In the genomic region with DNA sequence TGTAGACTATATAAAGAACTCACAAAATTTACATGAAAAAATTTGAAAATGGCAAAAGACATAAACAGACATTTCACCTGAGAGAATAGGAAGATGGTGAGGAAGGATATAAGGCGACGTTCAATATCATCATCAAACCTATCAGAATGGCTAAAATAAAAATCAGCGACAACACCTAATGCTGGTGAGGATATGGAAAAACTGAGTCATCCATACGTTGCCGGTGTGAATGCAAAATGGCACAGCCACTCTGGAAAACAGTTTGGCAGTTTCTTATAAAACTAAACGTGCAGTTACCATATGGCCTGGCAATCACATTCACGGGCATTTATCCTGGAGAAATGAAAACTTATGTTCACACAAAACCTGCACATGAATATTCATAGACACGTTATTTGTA, we compare ENCODE assay signal across 20 cellular contexts.
A peak's percentile ranks its signal among the peaks of the same experiment; 100 is the strongest.
DNase-seq lines count a peak whose midpoint lies in the region; ATAC-seq, FAIRE-seq and TF ChIP-seq lines count a peak whose summit lies in the region.
"Had no signal": no experiment of that assay in that cellular context is flagged by ENCODE, and none has a peak within 500 bp of the region (broad histone marks: within the 10 kb centered on the region; RNA-seq: fewer than 3 reads in every experiment).

No MANE protein-coding gene starts in this region.

- POLR2A ChIA-PET in endothelial cell of umbilical vein (lab: Charles Lee), result no interaction called here

- ATAC-seq in left cardiac atrium, result no peak
- no peak for ATAC-seq in psoas muscle

- intact Hi-C loops in left ventricle myocardium inferior (cut with micrococcal nuclease), result no loop called here
- intact Hi-C loops in left cardiac atrium (cut with DNase I), result no loop called here
- intact Hi-C loops in endothelial cell of umbilical vein (cut with micrococcal nuclease), result no loop called here
- intact Hi-C loops in psoas muscle (cut with DNase I), result no loop called here

- no TSS peak for BruUV-seq in endothelial cell of umbilical vein (replicated peaks; lab: Mats Ljungman, UMichigan)

- H3K27ac ChIP-seq in left ventricle myocardium inferior (replicated peaks) (peak overlapping the region; percentile 81), endothelial cell of umbilical vein (ENCODE audit: insufficient read depth, low read depth, low read length) (no peak overlapping the region), psoas muscle (peak overlapping the region; percentile 74)
- H3K27ac ChIP-seq: 22Rv1 had no signal

- dilution Hi-C loops in endothelial cell of umbilical vein (cut with MboI; ENCODE audit: extremely low pct_ligation_motif_present, low sequenced_read_pairs), result no loop called here

- CTCF ChIA-PET in endothelial cell of umbilical vein (lab: Charles Lee), result no interaction called here

- TF ChIP-seq CTCF in left ventricle myocardium inferior (IDR thresholded peaks at IDR 0.05; ENCODE audit: borderline replicate concordance) (no peak), endothelial cell of umbilical vein (IDR thresholded peaks at IDR 0.05; ENCODE audit: extremely low read depth in 1 of 2, insufficient read depth in 1 of 2, low read depth in 1 of 2, low read length in 2 of 2) (no peak), psoas muscle (IDR thresholded peaks at IDR 0.05) (no peak)

- H3K9ac ChIP-seq in endothelial cell of umbilical vein (replicated peaks; ENCODE audit: extremely low read depth, insufficient read depth, low read length), result no peak overlapping the region
- H3K9ac ChIP-seq: BLaER1 treated with 17β-estradiol and CSF1 and Interleukin-3, amounts not matched to agents 10 nM and 100 nM had no signal

- H3K79me2 ChIP-seq in endothelial cell of umbilical vein (ENCODE audit: control insufficient read depth, insufficient read depth, low read length), result no peaks in the 10 kb centered on the region

- WGBS in psoas muscle, 3 donors, result 86 to 91% (median 87%) methylated on average over 8 of the region's 8 CpGs

- no peaks in the 10 kb centered on the region for H4K20me1 ChIP-seq in endothelial cell of umbilical vein (replicated peaks; ENCODE audit: control insufficient read depth, extremely low read depth, insufficient read depth, low read length)
- H4K20me1 ChIP-seq: BLaER1 treated with 17β-estradiol and CSF1 and Interleukin-3, amounts not matched to agents 10 nM and 100 nM had no signal

- no peak for DNase-seq in left ventricle myocardium inferior
- no peak for DNase-seq in left cardiac atrium
- no peak for DNase-seq in endothelial cell of umbilical vein (ENCODE audit: low read depth, low spot score)
- no peak for DNase-seq in psoas muscle
- no peak for DNase-seq in T-helper 9 cell
- no peak for DNase-seq in NCI-H1694 (lab: John Stamatoyannopoulos, UW)
- DNase-seq in NCI-H2029 treated with DMSO at 0.1 percent for 48 hours (lab: John Stamatoyannopoulos, UW), result no peak
- no peak for DNase-seq in kidney glomerular epithelial cell (lab: John Stamatoyannopoulos, UW)
- DNase-seq: CD4-positive, alpha-beta T cell; CD8-positive, alpha-beta memory T cell; DMS153; DND-41; GOT3; HFFc6 had no signal

- H3K4me1 ChIP-seq in left ventricle myocardium inferior, result peaks cover 30% of the 10 kb centered on the region
- H3K4me1 ChIP-seq in endothelial cell of umbilical vein (ENCODE audit: control insufficient read depth, extremely low read depth, insufficient read depth, low read length), result peaks cover 20% of the 10 kb centered on the region
- H3K4me1 ChIP-seq in psoas muscle, result peaks cover 37% of the 10 kb centered on the region

- no peak overlapping the region for H2AFZ ChIP-seq in endothelial cell of umbilical vein (ENCODE audit: low read depth, low read length)

- no peak overlapping the region for H3K4me3 ChIP-seq in left ventricle myocardium inferior
- H3K4me3 ChIP-seq in endothelial cell of umbilical vein (replicated peaks in 1 of 3; ENCODE audit: insufficient read depth in 1 of 3, low read depth in 1 of 3, low read length in 3 of 3), result no peak overlapping the region
- no peak overlapping the region for H3K4me3 ChIP-seq in psoas muscle
- H3K4me3 ChIP-seq: BLaER1 treated with 17β-estradiol and CSF1 and Interleukin-3, amounts not matched to agents 10 nM and 100 nM; HAP-1 had no signal

- H3K36me3 ChIP-seq in left ventricle myocardium inferior (no peaks in the 10 kb centered on the region), endothelial cell of umbilical vein (ENCODE audit: control insufficient read depth in 2 of 2, extremely low read depth in 1 of 2, insufficient read depth in 2 of 2, low read length in 2 of 2) (no peaks in the 10 kb centered on the region), psoas muscle (ENCODE audit: insufficient read depth in 1 of 2, low read depth in 1 of 2) (no peaks in the 10 kb centered on the region)
- H3K36me3 ChIP-seq: HAP-1 had no signal

- H3K9me3 ChIP-seq in left ventricle myocardium inferior (replicated peaks), result peaks cover 28% of the 10 kb centered on the region
- H3K9me3 ChIP-seq in endothelial cell of umbilical vein (replicated peaks; ENCODE audit: control insufficient read depth, insufficient read depth, low read length), result no peaks in the 10 kb centered on the region
- H3K9me3 ChIP-seq in psoas muscle, result no peaks in the 10 kb centered on the region
- H3K9me3 ChIP-seq: HAP-1 had no signal

- H3K9me1 ChIP-seq in endothelial cell of umbilical vein (replicated peaks; ENCODE audit: control insufficient read depth, extremely low read depth, insufficient read depth, low read length), result no peaks in the 10 kb centered on the region

- peak; percentile 28 for FAIRE-seq in endothelial cell of umbilical vein (lab: Jason Lieb, UNC)
- FAIRE-seq: D721Med, GM12892, H54 had no signal

- no peak overlapping the region for H3K4me2 ChIP-seq in endothelial cell of umbilical vein (ENCODE audit: insufficient read depth, low read length)

- H3K27me3 ChIP-seq in left ventricle myocardium inferior (ENCODE audit: low read depth) (no peaks in the 10 kb centered on the region), endothelial cell of umbilical vein (ENCODE audit: control insufficient read depth in 2 of 2, insufficient read depth in 2 of 2, low read length in 2 of 2) (no peaks in the 10 kb centered on the region), psoas muscle (ENCODE audit: insufficient read depth in 3 of 3, low read length in 2 of 3) (no peaks in the 10 kb centered on the region)
- H3K27me3 ChIP-seq: BLaER1 treated with 17β-estradiol and CSF1 and Interleukin-3, amounts not matched to agents 10 nM and 100 nM had no signal

- TF ChIP-seq POLR2A in endothelial cell of umbilical vein (IDR thresholded peaks at IDR 0.05; ENCODE audit: low read depth, low read length), result no peak

TF ChIP-seq in endothelial cell of umbilical vein, 7 proteins besides CTCF, POLR2A, EP300 and RAD21:
- TF ChIP-seq EZH2 (IDR thresholded peaks at IDR 0.05; ENCODE audit: borderline replicate concordance, low read depth, low read length, severe bottlenecking) (no peak), POLR2AphosphoS5 (IDR thresholded peaks at IDR 0.05; ENCODE audit: insufficient read depth, low read depth, low read length) (no peak), MAX (IDR thresholded peaks at IDR 0.05; ENCODE audit: insufficient read depth, insufficient read length) (no peak), FOS (IDR thresholded peaks at IDR 0.05; ENCODE audit: borderline replicate concordance, insufficient read depth, low read length) (no peak), JUN (IDR thresholded peaks at IDR 0.05; ENCODE audit: borderline replicate concordance, insufficient read depth, insufficient read length, low read depth) (no peak), GATA2 (IDR thresholded peaks at IDR 0.05; ENCODE audit: insufficient read depth, insufficient read length, low read depth, low read length) (no peak), MYC (IDR thresholded peaks at IDR 0.05; ENCODE audit: low read depth, low read length) (no peak)
